9 cellular contexts compared by ENCODE assay signal in the genomic region with DNA sequence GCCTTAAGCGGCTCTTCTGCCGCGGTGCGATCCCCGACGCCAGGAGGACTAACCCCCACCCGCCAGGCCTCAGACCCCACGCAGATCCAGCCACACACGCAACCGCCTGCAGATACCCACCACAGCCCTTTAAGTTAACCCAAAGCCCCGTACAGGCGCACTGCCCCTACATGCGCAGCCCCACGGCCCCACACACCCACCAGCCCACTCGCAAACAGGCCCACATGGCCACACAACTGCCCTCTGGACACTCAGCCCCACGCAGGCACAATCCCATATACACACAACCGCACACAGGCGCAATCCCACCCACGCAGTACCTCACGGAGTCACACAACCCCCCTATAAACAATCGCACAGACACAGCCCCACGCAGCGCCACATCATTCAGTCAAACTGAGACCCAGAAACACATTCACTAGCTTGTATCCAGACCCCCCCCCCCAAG. TPM values are rescaled to one million over a fixed set of nuclear protein-coding genes. Genes with fewer than 3 reads are reported as not detected.
A peak's percentile ranks its signal among the peaks of the same experiment; 100 is the strongest.
DNase-seq lines count a peak whose midpoint lies in the region; ATAC-seq and TF ChIP-seq lines count a peak whose summit lies in the region.
"Had no signal": no experiment of that assay in that cellular context is flagged by ENCODE, and none has a peak within 500 bp of the region (broad histone marks: within the 10 kb centered on the region; RNA-seq: fewer than 3 reads in every experiment).

No MANE protein-coding gene starts in this region.

- H3K36me3 ChIP-seq in breast epithelium (no peaks in the 10 kb centered on the region), thoracic aorta (no peaks in the 10 kb centered on the region)

- TF ChIP-seq CTCF in breast epithelium (IDR thresholded peaks at IDR 0.05) (no peak), mesothelial cell of epicardium (IDR thresholded peaks at IDR 0.05; ENCODE audit: unreplicated experiment) (no peak), thoracic aorta (IDR thresholded peaks at IDR 0.05) (no peak)

- H3K27me3 ChIP-seq in breast epithelium (no peaks in the 10 kb centered on the region), thoracic aorta (replicated peaks; ENCODE audit: insufficient read depth) (no peaks in the 10 kb centered on the region)

- ATAC-seq in activated T-cell treated with anti-CD3 and anti-CD28 coated beads, Interleukin-2, amount 50 U/mL, for 4 hours: peak; percentile 25 to 26
- ATAC-seq in thoracic aorta (ENCODE audit: insufficient number of reproducible peaks, low FRiP score, low read depth): no peak

- peak overlapping the region; percentile 93 for H3K27ac Mint-ChIP-seq in mesothelial cell of epicardium

- no peaks in the 10 kb centered on the region for H3K36me3 Mint-ChIP-seq in activated T-cell treated with anti-CD3 and anti-CD28 coated beads, Interleukin-2, amount 50 U/mL, for 4 hours (ENCODE audit: insufficient read depth)
- peaks cover under 1% of the 10 kb centered on the region for H3K36me3 Mint-ChIP-seq in mesothelial cell of epicardium

- peak overlapping the region in 1 of 2 donors; percentile 61 for H3K27ac ChIP-seq in breast epithelium
- H3K27ac ChIP-seq in thoracic aorta: no peak overlapping the region
- H3K27ac ChIP-seq: HL-60 had no signal

- peaks cover 36% of the 10 kb centered on the region for H3K4me1 Mint-ChIP-seq in activated T-cell treated with anti-CD3 and anti-CD28 coated beads, Interleukin-2, amount 50 U/mL, for 4 hours (ENCODE audit: low read depth)
- H3K4me1 Mint-ChIP-seq in mesothelial cell of epicardium: peaks cover 56% of the 10 kb centered on the region

- H3K4me3 Mint-ChIP-seq in activated T-cell treated with anti-CD3 and anti-CD28 coated beads, Interleukin-2, amount 50 U/mL, for 4 hours: peak overlapping the region; percentile 85
- H3K4me3 Mint-ChIP-seq in mesothelial cell of epicardium: peak overlapping the region; percentile 86

- peak overlapping the region; percentile 39 to 83 (median 62) for H3K4me3 ChIP-seq in breast epithelium
- peak overlapping the region; percentile 83 for H3K4me3 ChIP-seq in thoracic aorta

- H3K4me1 ChIP-seq in breast epithelium: peaks cover 7 to 16% of the 10 kb centered on the region in 2 donors
- H3K4me1 ChIP-seq in thoracic aorta (ENCODE audit: control insufficient read depth in 1 of 2, low read depth in 2 of 2): peaks cover 19 to 30% of the 10 kb centered on the region in 2 donors

- TF ChIP-seq POLR2A in breast epithelium (IDR thresholded peaks at IDR 0.05): no peak

- H3K27me3 Mint-ChIP-seq in activated T-cell treated with anti-CD3 and anti-CD28 coated beads, Interleukin-2, amount 50 U/mL, for 4 hours (ENCODE audit: low read depth): peaks cover 22% of the 10 kb centered on the region
- H3K27me3 Mint-ChIP-seq in mesothelial cell of epicardium (ENCODE audit: low read depth): no peaks in the 10 kb centered on the region

- intact Hi-C loops in breast epithelium (cut with DNase I; ENCODE audit: low total_unique reads): no loop called here

- H3K9me3 ChIP-seq in breast epithelium (no peaks in the 10 kb centered on the region), thoracic aorta (no peaks in the 10 kb centered on the region)

- no peaks in the 10 kb centered on the region for H3K9me3 Mint-ChIP-seq in activated T-cell treated with anti-CD3 and anti-CD28 coated beads, Interleukin-2, amount 50 U/mL, for 4 hours
- H3K9me3 Mint-ChIP-seq in mesothelial cell of epicardium: no peaks in the 10 kb centered on the region

- no peak for DNase-seq in activated T-cell treated with anti-CD3 and anti-CD28 coated beads, Interleukin-2, amount 50 U/mL, for 4 hours
- DNase-seq in activated T-cell treated with anti-CD3 and anti-CD28 coated beads for 4 hours (no peak), breast epithelium (ENCODE audit: low spot score in 2 of 2) (no peak), mesothelial cell of epicardium (ENCODE audit: low spot score in 2 of 2, unreplicated experiment in 2 of 2) (no peak), thoracic aorta (ENCODE audit: low spot score) (no peak), middle frontal gyrus (ENCODE audit: extremely low spot score, low spot score) (no peak), NCI-H2029 (lab: John Stamatoyannopoulos, UW) (no peak), HuH-7.5 (ENCODE audit: low spot score) (no peak)

RNA-seq across cellular contexts. Expression of a gene that starts 41.7 kb away (rescaled TPM):
- 10 to 100 TPM; 19.9 to 22.4 (median 20.1) TPM for total RNA-seq in activated T-cell treated with anti-CD3 and anti-CD28 coated beads, Interleukin-2, amount 50 U/mL, for 4 hours
- total RNA-seq in breast epithelium (10 to 100 TPM in 2 of 3 donors, 1 to 10 TPM in 1; 5.6 to 25.6 (median 20.6) TPM), mesothelial cell of epicardium (127 to 137 TPM (median 129 TPM) in 3 replicates), thoracic aorta (10 to 100 TPM; 21.0 to 31.5 TPM)
